Comparison of ENCODE assay signal across 15 cellular contexts in the genomic region with DNA sequence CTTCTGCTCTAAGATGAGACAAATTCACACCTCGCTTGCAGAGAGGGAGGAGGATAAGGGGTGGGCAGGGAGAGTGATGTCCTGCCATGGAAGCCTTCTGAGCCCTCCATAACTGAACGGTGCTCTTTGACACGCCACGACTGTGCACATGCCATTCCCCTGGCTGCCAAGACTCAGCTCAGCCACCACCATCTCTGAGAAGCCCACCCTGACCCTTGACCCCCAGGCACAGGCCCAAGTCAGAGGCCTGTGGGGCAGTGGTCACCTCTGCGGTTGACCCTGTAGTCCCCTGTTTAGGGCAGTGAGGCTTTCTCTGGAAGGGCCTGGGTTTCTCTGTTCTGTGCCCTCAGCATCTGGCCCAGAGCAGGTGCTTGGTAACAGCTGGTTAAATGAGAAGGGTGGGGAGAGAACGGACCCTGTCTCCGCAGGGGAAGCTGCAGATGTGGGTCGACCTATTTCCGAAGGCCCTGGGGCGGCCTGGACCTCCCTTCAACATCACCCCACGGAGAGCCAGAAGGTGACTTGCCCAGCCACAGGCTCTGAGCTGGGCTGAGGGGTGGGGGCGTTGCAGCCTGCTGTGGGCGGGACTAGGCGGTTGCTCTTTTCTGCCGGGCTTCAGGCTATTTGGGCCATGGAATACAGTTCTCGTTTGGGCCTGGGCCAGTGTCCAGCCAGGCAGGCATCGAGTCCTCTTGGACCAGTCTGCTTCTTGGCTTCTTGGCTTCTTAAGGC.
"Had no signal": no experiment of that assay in that cellular context is flagged by ENCODE, and none has a peak within 500 bp of the region (broad histone marks: within the 10 kb centered on the region; RNA-seq: fewer than 3 reads in every experiment).

No MANE protein-coding gene starts in this region.

- H3K4me3 ChIP-seq: body of pancreas, hepatocyte, pancreas, SJCRH30, smooth muscle cell, transverse colon had no signal

- ATAC-seq: activated T-cell treated with anti-CD3 and anti-CD28 coated beads, Interleukin-2, amount 50 U/mL, for 72 hours; body of pancreas; left colon; pancreas; stimulated activated effector memory CD8-positive, alpha-beta T cell treated with anti-CD3 and anti-CD28 coated beads, Interleukin-12 subunit alpha, Interleukin-12 subunit beta, amount 100 ng/mL, for 72 hours had no signal

- H3K9me3 Mint-ChIP-seq: activated naive CD4-positive, alpha-beta T cell treated with anti-CD3 and anti-CD28 coated beads, Interleukin-2, amount 10 ng/mL, durations not matched to agents 7 days and 5 days; activated T-cell treated with anti-CD3 and anti-CD28 coated beads, Interleukin-2, amount 50 U/mL, for 72 hours; central memory CD8-positive, alpha-beta T cell; nephron; stimulated activated effector memory CD8-positive, alpha-beta T cell treated with anti-CD3 and anti-CD28 coated beads, Interleukin-12 subunit alpha, Interleukin-12 subunit beta, amount 100 ng/mL, for 72 hours had no signal

- H3K4me1 Mint-ChIP-seq: activated naive CD4-positive, alpha-beta T cell treated with anti-CD3 and anti-CD28 coated beads, Interleukin-2, amount 10 ng/mL, durations not matched to agents 7 days and 5 days; central memory CD8-positive, alpha-beta T cell had no signal

- DNase-seq: activated CD4-positive, alpha-beta T cell treated with anti-CD3 and anti-CD28 coated beads, Interleukin-2, amount 50 U/mL, for 4 hours; activated CD4-positive, CD25-positive, alpha-beta regulatory T cell treated with anti-CD3 and anti-CD28 coated beads, Interleukin-2, amount 50 U/mL, for 72 hours; activated naive CD4-positive, alpha-beta T cell treated with anti-CD3 and anti-CD28 coated beads, Interleukin-2, amount 10 ng/mL, durations not matched to agents 7 days and 5 days; activated T-cell treated with anti-CD3 and anti-CD28 coated beads, Interleukin-2, amount 50 U/mL, for 72 hours; left colon; mesenchymal stem cell; transverse colon had no signal

- H2AFZ ChIP-seq: hepatocyte had no signal

- H3K27me3 Mint-ChIP-seq: activated naive CD4-positive, alpha-beta T cell treated with anti-CD3 and anti-CD28 coated beads, Interleukin-2, amount 10 ng/mL, durations not matched to agents 7 days and 5 days had no signal

- H3K9me3 ChIP-seq: body of pancreas, pancreas, SJCRH30, transverse colon had no signal

- H3K36me3 Mint-ChIP-seq: activated naive CD4-positive, alpha-beta T cell treated with anti-CD3 and anti-CD28 coated beads, Interleukin-2, amount 10 ng/mL, durations not matched to agents 7 days and 5 days; stimulated activated effector memory CD8-positive, alpha-beta T cell treated with anti-CD3 and anti-CD28 coated beads, Interleukin-12 subunit alpha, Interleukin-12 subunit beta, amount 100 ng/mL, for 72 hours had no signal

- FAIRE-seq: pancreas had no signal

- H3K27ac ChIP-seq: body of pancreas, hepatocyte, pancreas, SJCRH30, transverse colon had no signal

- H3K27me3 ChIP-seq: body of pancreas, hepatocyte, pancreas, SJCRH30, transverse colon had no signal

- H3K36me3 ChIP-seq: pancreas, transverse colon had no signal

- H3K4me1 ChIP-seq: body of pancreas, pancreas, SJCRH30, transverse colon had no signal

- H3K4me3 Mint-ChIP-seq: activated naive CD4-positive, alpha-beta T cell treated with anti-CD3 and anti-CD28 coated beads, Interleukin-2, amount 10 ng/mL, durations not matched to agents 7 days and 5 days; activated T-cell treated with anti-CD3 and anti-CD28 coated beads, Interleukin-2, amount 50 U/mL, for 72 hours; central memory CD8-positive, alpha-beta T cell; nephron; stimulated activated effector memory CD8-positive, alpha-beta T cell treated with anti-CD3 and anti-CD28 coated beads, Interleukin-12 subunit alpha, Interleukin-12 subunit beta, amount 100 ng/mL, for 72 hours had no signal

- H3K4me2 ChIP-seq: hepatocyte, smooth muscle cell had no signal

- H3K27ac Mint-ChIP-seq: activated naive CD4-positive, alpha-beta T cell treated with anti-CD3 and anti-CD28 coated beads, Interleukin-2, amount 10 ng/mL, durations not matched to agents 7 days and 5 days; activated T-cell treated with anti-CD3 and anti-CD28 coated beads, Interleukin-2, amount 50 U/mL, for 72 hours; nephron; stimulated activated effector memory CD8-positive, alpha-beta T cell treated with anti-CD3 and anti-CD28 coated beads, Interleukin-12 subunit alpha, Interleukin-12 subunit beta, amount 100 ng/mL, for 72 hours had no signal

- H3K79me2 ChIP-seq: hepatocyte had no signal
